In genomic region chr1:16129921-16130543, GRCh38 we compare ENCODE assay signal across 24 cellular contexts. TPM values are rescaled to one million over a fixed set of nuclear protein-coding genes. Genes with fewer than 3 reads are reported as not detected.
A peak's percentile ranks its signal among the peaks of the same experiment; 100 is the strongest.
DNase-seq lines count a peak whose midpoint lies in the region; ATAC-seq and TF ChIP-seq lines count a peak whose summit lies in the region.
"Had no signal": no experiment of that assay in that cellular context is flagged by ENCODE, and none has a peak within 500 bp of the region (broad histone marks: within the 10 kb centered on the region; RNA-seq: fewer than 3 reads in every experiment).

No MANE protein-coding gene starts in this region.

- H3K4me1 ChIP-seq in neuronal stem cell (ENCODE audit: control insufficient read depth in 2 of 2, insufficient read depth in 1 of 2, low read depth in 1 of 2, low read length in 2 of 2): peaks cover 0 to 5% of the 10 kb centered on the region in 2 donors
- H3K4me1 ChIP-seq: Caco-2 had no signal

- H3K4me3 ChIP-seq in H7 (ENCODE audit: insufficient read depth, low read depth, low read length) (no peak overlapping the region), neuronal stem cell (ENCODE audit: low read length in 2 of 2) (no peak overlapping the region)
- H3K4me3 ChIP-seq: GM12878, K562 had no signal

- peaks cover 14% of the 10 kb centered on the region for H3K79me1 ChIP-seq in neuronal stem cell (ENCODE audit: low read depth, low read length)

- H2AFZ ChIP-seq in neuronal stem cell (ENCODE audit: low read length): no peak overlapping the region

- peaks cover 92% of the 10 kb centered on the region for H3K36me3 Mint-ChIP-seq in Calu3 (ENCODE audit: insufficient read depth, unreplicated experiment)
- peaks cover 70% of the 10 kb centered on the region for H3K36me3 Mint-ChIP-seq in WTC11
- no peaks in the 10 kb centered on the region for H3K36me3 Mint-ChIP-seq in activated naive CD8-positive, alpha-beta T cell treated with anti-CD3 and anti-CD28 coated beads, Interleukin-2, amount 50 U/mL, for 24 hours (ENCODE audit: low read depth)
- H3K36me3 Mint-ChIP-seq: CD8-positive, alpha-beta T cell had no signal

- TF ChIP-seq CTCF in Calu3 (IDR thresholded peaks at IDR 0.05; ENCODE audit: unreplicated experiment): no peak
- no peak for TF ChIP-seq CTCF in WTC11 (IDR thresholded peaks at IDR 0.05)

- CTCF ChIA-PET in Calu3 (lab: Charles Lee): interaction anchor here (0.9 to 1.0 kb wide), 2 partner anchors 13 to 14 kb away, joined by 3 read pairs; no protein-coding TSS in a partner anchor
- CTCF ChIA-PET in WTC11 (lab: Charles Lee): interaction anchor here (0.6 to 1.5 kb wide), 4 partner anchors 48 to 204 kb away, joined by 3 to 5 read pairs (median 4); no protein-coding TSS in a partner anchor

- H3K9ac ChIP-seq in neuronal stem cell (ENCODE audit: low read depth, low read length, poor library complexity): peak overlapping the region; percentile 7

- H2BK5ac ChIP-seq in neuronal stem cell (ENCODE audit: low read length): no peak overlapping the region

- H2BK120ac ChIP-seq in neuronal stem cell (ENCODE audit: low read depth, low read length): no peak overlapping the region

- BruUV-seq in Calu3 (replicated peaks; lab: Mats Ljungman, UMichigan): no TSS peak

- H3K4ac ChIP-seq in neuronal stem cell (ENCODE audit: low read length): no peak overlapping the region

- H3K4me2 ChIP-seq in neuronal stem cell (ENCODE audit: insufficient read depth, low read length, poor library complexity, severe bottlenecking): no peak overlapping the region

- H4K91ac ChIP-seq in neuronal stem cell (ENCODE audit: low read depth, low read length, poor library complexity): no peak overlapping the region

- H2AK5ac ChIP-seq in neuronal stem cell (ENCODE audit: low read depth, low read length): no peak overlapping the region

- H3K4me3 Mint-ChIP-seq in Calu3 (ENCODE audit: low read depth, unreplicated experiment) (no peak overlapping the region), WTC11 (no peak overlapping the region)
- no peak overlapping the region for H3K4me3 Mint-ChIP-seq in activated naive CD8-positive, alpha-beta T cell treated with anti-CD3 and anti-CD28 coated beads, Interleukin-2, amount 50 U/mL, for 24 hours
- H3K4me3 Mint-ChIP-seq: CD8-positive, alpha-beta T cell had no signal

- H3K27ac ChIP-seq in neuronal stem cell (replicated peaks; ENCODE audit: low read length): no peak overlapping the region

- H2BK12ac ChIP-seq in neuronal stem cell (ENCODE audit: low read length): no peak overlapping the region

- peaks cover 48% of the 10 kb centered on the region for H3K36me3 ChIP-seq in H7 (replicated peaks; ENCODE audit: control insufficient read depth, insufficient read depth, low read length)
- peaks cover 82 to 98% of the 10 kb centered on the region in 2 donors for H3K36me3 ChIP-seq in neuronal stem cell (replicated peaks in 1 of 2; ENCODE audit: control insufficient read depth in 2 of 2, insufficient read depth in 2 of 2, low read length in 2 of 2)

- no peaks in the 10 kb centered on the region for H3K27me3 Mint-ChIP-seq in Calu3 (ENCODE audit: unreplicated experiment)
- no peaks in the 10 kb centered on the region for H3K27me3 Mint-ChIP-seq in WTC11 (ENCODE audit: low read depth)
- H3K27me3 Mint-ChIP-seq in activated naive CD8-positive, alpha-beta T cell treated with anti-CD3 and anti-CD28 coated beads, Interleukin-2, amount 50 U/mL, for 24 hours: peaks cover 4% of the 10 kb centered on the region

- H3K9me3 Mint-ChIP-seq in Calu3 (ENCODE audit: low read depth, unreplicated experiment): no peaks in the 10 kb centered on the region
- H3K9me3 Mint-ChIP-seq in WTC11: no peaks in the 10 kb centered on the region
- no peaks in the 10 kb centered on the region for H3K9me3 Mint-ChIP-seq in activated naive CD8-positive, alpha-beta T cell treated with anti-CD3 and anti-CD28 coated beads, Interleukin-2, amount 50 U/mL, for 24 hours
- H3K9me3 Mint-ChIP-seq: CD8-positive, alpha-beta T cell had no signal

- no peaks in the 10 kb centered on the region for H3K4me1 Mint-ChIP-seq in Calu3 (ENCODE audit: low read depth, unreplicated experiment)
- H3K4me1 Mint-ChIP-seq in WTC11: no peaks in the 10 kb centered on the region
- no peaks in the 10 kb centered on the region for H3K4me1 Mint-ChIP-seq in activated naive CD8-positive, alpha-beta T cell treated with anti-CD3 and anti-CD28 coated beads, Interleukin-2, amount 50 U/mL, for 24 hours

- H2BK15ac ChIP-seq in neuronal stem cell (ENCODE audit: low read length): no peak overlapping the region

- POLR2A ChIA-PET in WTC11 (lab: Charles Lee): interaction anchor here (0.6 kb wide), 1 partner anchor 315 kb away, joined by 5 read pairs; no protein-coding TSS in a partner anchor

- intact Hi-C loops in Calu3 (cut with micrococcal nuclease; ENCODE audit: unreplicated experiment): no loop called here

- DNase-seq in Calu3: no peak
- peak; percentile 29 for DNase-seq in H7
- no peak for DNase-seq in WTC11 (ENCODE audit: low spot score)
- DNase-seq in neuronal stem cell (ENCODE audit: low spot score): no peak
- DNase-seq in NCI-H2029 (lab: John Stamatoyannopoulos, UW): no peak
- DNase-seq in activated naive CD8-positive, alpha-beta T cell treated with anti-CD3 and anti-CD28 coated beads, Interleukin-2, amount 50 U/mL, for 24 hours: no peak
- DNase-seq: Caco-2; CD8-positive, alpha-beta T cell; DMS 273 treated with DMSO at 0.1 percent for 48 hours; DMS79; EL; GDM1; Kasumi-1; NCI-H1092 treated with DMSO at 0.1 percent for 48 hours; NCI-H1436; NCI-H187; NCI-H2171 treated with DMSO at 0.1 percent for 48 hours; NCI-H345; NCI-H510A treated with DMSO at 0.1 percent for 48 hours; NCI-H748 treated with DMSO at 0.1 percent for 48 hours; SHP77 treated with DMSO at 0.1 percent for 48 hours had no signal

- no peak overlapping the region for H3K18ac ChIP-seq in neuronal stem cell (ENCODE audit: low read length)

- peaks cover 0 to 2% of the 10 kb centered on the region in 2 donors for H3K9me3 ChIP-seq in neuronal stem cell (replicated peaks in 1 of 2; ENCODE audit: control insufficient read depth in 2 of 2, insufficient read depth in 1 of 2, low read depth in 1 of 2, low read length in 2 of 2)
- H3K9me3 ChIP-seq: Caco-2 had no signal

- H3K27me3 ChIP-seq in H7 (ENCODE audit: control insufficient read depth, insufficient read depth, low read length) (no peaks in the 10 kb centered on the region), neuronal stem cell (ENCODE audit: control insufficient read depth in 3 of 3, insufficient read depth in 3 of 3, low read depth in 1 of 3, low read length in 3 of 3) (no peaks in the 10 kb centered on the region)

- WGBS in neuronal stem cell (ENCODE audit: extremely low coverage in 2 of 2, insufficient read length in 2 of 2, insufficient replicate concordance in 1 of 2), 2 donors: no CpG with 5 or more reads among the region's 16 CpGs

- H4K8ac ChIP-seq in neuronal stem cell (ENCODE audit: low read depth, low read length): no peak overlapping the region

- H3K14ac ChIP-seq in neuronal stem cell (ENCODE audit: low read length): no peak overlapping the region

- no peak overlapping the region for H3K23ac ChIP-seq in neuronal stem cell (ENCODE audit: low read depth, low read length, poor library complexity)

- ATAC-seq in WTC11 (no peak), GM21526 (IDR thresholded peaks at IDR 0.05; ENCODE audit: low FRiP score, unreplicated experiment) (no peak)
- no peak for ATAC-seq in activated naive CD8-positive, alpha-beta T cell treated with anti-CD3 and anti-CD28 coated beads, Interleukin-2, amount 50 U/mL, for 24 hours
- ATAC-seq: CD8-positive, alpha-beta T cell; GM12878 had no signal

- H3K27ac Mint-ChIP-seq in Calu3 (ENCODE audit: unreplicated experiment) (peak overlapping the region; percentile 58), WTC11 (peak overlapping the region; percentile 24; the same call in 1 of the 2 replicates)
- H3K27ac Mint-ChIP-seq in activated naive CD8-positive, alpha-beta T cell treated with anti-CD3 and anti-CD28 coated beads, Interleukin-2, amount 50 U/mL, for 24 hours: no peak overlapping the region
- H3K27ac Mint-ChIP-seq: CD8-positive, alpha-beta T cell had no signal

TF ChIP-seq in WTC11, 78 proteins besides CTCF, POLR2A, EP300 and RAD21 (continues in another document):
- TF ChIP-seq MXD4 (CRISPR knock-in tag; IDR thresholded peaks at IDR 0.05; ENCODE audit: borderline replicate concordance) (no peak), ATF3 (CRISPR knock-in tag; conservative IDR thresholded peaks at IDR 0.05) (no peak), ELF4 (CRISPR knock-in tag; IDR thresholded peaks at IDR 0.05; ENCODE audit: low read depth) (no peak), GRHL2 (CRISPR knock-in tag; IDR thresholded peaks at IDR 0.05; ENCODE audit: insufficient replicate concordance, severe bottlenecking) (no peak), MYBL2 (CRISPR knock-in tag; IDR thresholded peaks at IDR 0.05) (no peak), NR2C2 (CRISPR knock-in tag; IDR thresholded peaks at IDR 0.05) (no peak), GABPB1 (CRISPR knock-in tag; IDR thresholded peaks at IDR 0.05) (no peak), JAZF1 (CRISPR knock-in tag; IDR thresholded peaks at IDR 0.05) (no peak), OVOL2 (CRISPR knock-in tag; IDR thresholded peaks at IDR 0.05; ENCODE audit: borderline replicate concordance) (no peak), PREB (CRISPR knock-in tag; IDR thresholded peaks at IDR 0.05; ENCODE audit: borderline replicate concordance) (no peak), ZNF121 (CRISPR knock-in tag; IDR thresholded peaks at IDR 0.05) (no peak), TEAD1 (CRISPR knock-in tag; IDR thresholded peaks at IDR 0.05) (no peak)

RNA-seq across cellular contexts. Expression of gene EPHA2, which starts 25.8 kb away (rescaled TPM):
- total RNA-seq in Calu3 (2022) (130 and 161 TPM in 2 replicates), WTC11 (2021) (31.4 to 44.4 TPM (median 31.7 TPM) in 3 replicates)
- 43.3 and 63.5 TPM in 2 replicates for total RNA-seq in H7 (2014; rRNA removed; shearing (Covaris generic))
- polyA plus RNA-seq in neuronal stem cell (2013, experiment 1 of 2): 74.6 TPM
- polyA plus RNA-seq in neuronal stem cell (2013, experiment 2 of 2): 73.7 TPM
- total RNA-seq: CD8-positive, alpha-beta T cell had no signal

RNA-seq across cellular contexts. Expression of gene FAM131C, which starts 56.6 kb away (rescaled TPM):
- total RNA-seq in Calu3 (2022): 0.93 and 0.94 TPM in 2 replicates
- total RNA-seq in H7 (2014; rRNA removed; shearing (Covaris generic)): 0.26 and 0.45 TPM in 2 replicates
- 1.4 to 2.0 TPM (median 1.8 TPM) in 3 replicates for total RNA-seq in WTC11 (2021)
- 8.9 TPM for polyA plus RNA-seq in neuronal stem cell (2013, experiment 1 of 2)
- polyA plus RNA-seq in neuronal stem cell (2013, experiment 2 of 2): 9.1 TPM
- total RNA-seq: CD8-positive, alpha-beta T cell; GM12878 had no signal
